ENCODE assay signal across 1 cellular context in genomic region chr9:100029246-100029645, GRCh38.
A peak's percentile ranks its signal among the peaks of the same experiment; 100 is the strongest.
TF ChIP-seq lines count a peak whose summit lies in the region.

No MANE protein-coding gene starts in this region.

TF ChIP-seq in GM12878, 131 proteins besides CTCF, POLR2A, EP300 and RAD21:
- no peak for TF ChIP-seq NR2C1 (IDR thresholded peaks at IDR 0.05)
- no peak for TF ChIP-seq LARP7 (IDR thresholded peaks at IDR 0.05)
- TF ChIP-seq IRF4 (IDR thresholded peaks at IDR 0.05; ENCODE audit: low read depth, low read length), result no peak
- no peak for TF ChIP-seq FOXK2 (IDR thresholded peaks at IDR 0.05)
- TF ChIP-seq GABPA (IDR thresholded peaks at IDR 0.05; ENCODE audit: low read depth), result no peak
- TF ChIP-seq ETV6 (conservative IDR thresholded peaks at IDR 0.05 in 1 of 2, IDR thresholded peaks at IDR 0.05 in 1 of 2; ENCODE audit: borderline replicate concordance in 1 of 2, low read depth in 1 of 2), result no peak
- TF ChIP-seq E2F4 (IDR thresholded peaks at IDR 0.05; ENCODE audit: low read depth, low read length), result no peak
- TF ChIP-seq ZNF687 (IDR thresholded peaks at IDR 0.05), result no peak
- no peak for TF ChIP-seq NKRF (conservative IDR thresholded peaks at IDR 0.05)
- peak; percentile 83 for TF ChIP-seq RUNX3 (IDR thresholded peaks at IDR 0.05; ENCODE audit: low read length)
- TF ChIP-seq NFXL1 (IDR thresholded peaks at IDR 0.05; ENCODE audit: borderline replicate concordance), result no peak
- peak; percentile 57; the same call in 1 of the 2 replicates for TF ChIP-seq MTA2 (IDR thresholded peaks at IDR 0.05; ENCODE audit: low read depth)
- TF ChIP-seq BRCA1 (IDR thresholded peaks at IDR 0.05; ENCODE audit: low read depth, low read length), result no peak
- no peak for TF ChIP-seq KLF5 (IDR thresholded peaks at IDR 0.05; ENCODE audit: partially characterized antibody)
- no peak for TF ChIP-seq CHD1 (IDR thresholded peaks at IDR 0.05; ENCODE audit: low read depth, low read length)
- no peak for TF ChIP-seq RBBP5 (conservative IDR thresholded peaks at IDR 0.05)
- TF ChIP-seq SUPT20H (IDR thresholded peaks at IDR 0.05; ENCODE audit: borderline replicate concordance, control insufficient read depth, low read depth, low read length), result no peak
- no peak for TF ChIP-seq PAX5 (IDR thresholded peaks at IDR 0.05; ENCODE audit: borderline replicate concordance, low read depth, low read length)
- TF ChIP-seq CUX1 (IDR thresholded peaks at IDR 0.05; ENCODE audit: insufficient replicate concordance, low read depth, low read length), result no peak
- no peak for TF ChIP-seq SRF (IDR thresholded peaks at IDR 0.05; ENCODE audit: low read depth in 2 of 2, low read length in 2 of 2)
- no peak for TF ChIP-seq MTA3 (IDR thresholded peaks at IDR 0.05; ENCODE audit: borderline replicate concordance, low read length)
- no peak for TF ChIP-seq CEBPZ (IDR thresholded peaks at IDR 0.05; ENCODE audit: low read depth, low read length)
- TF ChIP-seq SMC3 (IDR thresholded peaks at IDR 0.05; ENCODE audit: borderline replicate concordance, low read length), result no peak
- TF ChIP-seq CHD4 (IDR thresholded peaks at IDR 0.05), result no peak
- 0 out of 2 replicates have a peak, but pooled peaks have one; percentile 38 for TF ChIP-seq DPF2 (IDR thresholded peaks at IDR 0.05)
- no peak for TF ChIP-seq BCL11A (IDR thresholded peaks at IDR 0.05; ENCODE audit: low read depth, low read length)
- no peak for TF ChIP-seq NRF1 (conservative IDR thresholded peaks at IDR 0.05; ENCODE audit: low read depth, low read length)
- TF ChIP-seq NBN (IDR thresholded peaks at IDR 0.05), result no peak
- TF ChIP-seq ZSCAN29 (IDR thresholded peaks at IDR 0.05), result no peak
- TF ChIP-seq ZNF217 (IDR thresholded peaks at IDR 0.05), result no peak
- 0 out of 2 replicates have a peak, but pooled peaks have one; percentile 45 for TF ChIP-seq CBFB (IDR thresholded peaks at IDR 0.05; ENCODE audit: low read depth)
- no peak for TF ChIP-seq MYB (IDR thresholded peaks at IDR 0.05; ENCODE audit: borderline replicate concordance, low read depth, low read length)
- no peak for TF ChIP-seq RAD51 (IDR thresholded peaks at IDR 0.05)
- no peak for TF ChIP-seq RFX5 (IDR thresholded peaks at IDR 0.05; ENCODE audit: low read depth, low read length)
- TF ChIP-seq BCLAF1 (IDR thresholded peaks at IDR 0.05), result no peak
- TF ChIP-seq YY1 (IDR thresholded peaks at IDR 0.05; ENCODE audit: low read depth, low read length), result no peak
- no peak for TF ChIP-seq ZNF384 (IDR thresholded peaks at IDR 0.05; ENCODE audit: borderline replicate concordance, low read depth, low read length)
- 0 out of 2 replicates have a peak, but pooled peaks have one; percentile 8 for TF ChIP-seq MEF2A (IDR thresholded peaks at IDR 0.05; ENCODE audit: insufficient read depth, low read depth, low read length)
- no peak for TF ChIP-seq HCFC1 (IDR thresholded peaks at IDR 0.05; ENCODE audit: low read length)
- TF ChIP-seq ZNF622 (IDR thresholded peaks at IDR 0.05), result no peak
- no peak for TF ChIP-seq GATAD2B (conservative IDR thresholded peaks at IDR 0.05; ENCODE audit: low read depth)
